1 cellular context compared by ENCODE assay signal in genomic region chr1:54861070-54861761, GRCh38.
TF ChIP-seq lines count a peak whose summit lies in the region.

No MANE protein-coding gene starts in this region.

TF ChIP-seq in HepG2, 621 proteins besides CTCF, POLR2A, EP300 and RAD21 (continued from another document and continues in another):
- TF ChIP-seq ATF6 (CRISPR knock-in tag; conservative IDR thresholded peaks at IDR 0.05): no peak
- TF ChIP-seq ZNF460 (CRISPR knock-in tag; IDR thresholded peaks at IDR 0.05; ENCODE audit: borderline replicate concordance): no peak; the same call in 1 of the 2 replicates
- TF ChIP-seq RBAK (CRISPR knock-in tag; IDR thresholded peaks at IDR 0.05): no peak
- no peak for TF ChIP-seq FUBP1 (CRISPR knock-in tag; IDR thresholded peaks at IDR 0.05; ENCODE audit: borderline replicate concordance)
- TF ChIP-seq ZNF777 (CRISPR knock-in tag; IDR thresholded peaks at IDR 0.05): peak; percentile 45; the same call in 1 of the 2 replicates
- TF ChIP-seq ATF4 (CRISPR knock-in tag; IDR thresholded peaks at IDR 0.05): peak in 1 of 2 experiments; percentile 89; a peak in 2 of 4 replicates
- peak; percentile 42; the same call in 1 of the 2 replicates for TF ChIP-seq KDM6A (CRISPR knock-in tag; IDR thresholded peaks at IDR 0.05; ENCODE audit: low read depth)
- no peak for TF ChIP-seq FOXA1 (IDR thresholded peaks at IDR 0.05)
- peak; percentile 90 for TF ChIP-seq FOXA1 (CRISPR knock-in tag; IDR thresholded peaks at IDR 0.05)
- peak; percentile 70 for TF ChIP-seq RXRA (CRISPR knock-in tag; IDR thresholded peaks at IDR 0.05)
- TF ChIP-seq ZNF772 (CRISPR knock-in tag; IDR thresholded peaks at IDR 0.05): peak; percentile 35; the same call in 1 of the 2 replicates
- TF ChIP-seq ATRX (CRISPR knock-in tag; IDR thresholded peaks at IDR 0.05; ENCODE audit: borderline replicate concordance): no peak
- TF ChIP-seq POLR2AphosphoS5 (IDR thresholded peaks at IDR 0.05; ENCODE audit: low read depth, low read length): no peak
- no peak for TF ChIP-seq EZH2 (conservative IDR thresholded peaks at IDR 0.05; ENCODE audit: low read depth, low read length)
- TF ChIP-seq SMAD9 (CRISPR knock-in tag; IDR thresholded peaks at IDR 0.05): no peak
- no peak for TF ChIP-seq ZNF282 (IDR thresholded peaks at IDR 0.05; ENCODE audit: partially characterized antibody)
- TF ChIP-seq PCBP2 (optimal IDR thresholded peaks at IDR 0.05; ENCODE audit: low read depth, low read length, poor library complexity, severe bottlenecking): no peak
- TF ChIP-seq GMEB2 (CRISPR knock-in tag; IDR thresholded peaks at IDR 0.05; ENCODE audit: low read depth): no peak
- peak; percentile 87 for TF ChIP-seq ARID5B (CRISPR knock-in tag; IDR thresholded peaks at IDR 0.05)
- peak; percentile 90 for TF ChIP-seq FOXO1 (CRISPR knock-in tag; IDR thresholded peaks at IDR 0.05)
- TF ChIP-seq ZFP36 (IDR thresholded peaks at IDR 0.05; ENCODE audit: borderline replicate concordance, low read depth, low read length, partially characterized antibody): no peak
- no peak for TF ChIP-seq JDP2 (CRISPR knock-in tag; IDR thresholded peaks at IDR 0.05; ENCODE audit: borderline replicate concordance)
- no peak for TF ChIP-seq NR1H2 (CRISPR knock-in tag; IDR thresholded peaks at IDR 0.05; ENCODE audit: borderline replicate concordance, low read depth)
- no peak for TF ChIP-seq ZNF839 (CRISPR knock-in tag; IDR thresholded peaks at IDR 0.05; ENCODE audit: borderline replicate concordance)
- TF ChIP-seq NFIC (IDR thresholded peaks at IDR 0.05; ENCODE audit: low read length): peak; percentile 57; the same call in 1 of the 2 replicates
- TF ChIP-seq KLF16 (CRISPR knock-in tag; IDR thresholded peaks at IDR 0.05): peak in 1 of 2 experiments; percentile 35; a peak in 1 of 4 replicates
- TF ChIP-seq ZNF567 (CRISPR knock-in tag; IDR thresholded peaks at IDR 0.05; ENCODE audit: borderline replicate concordance): no peak
- no peak for TF ChIP-seq NFAT5 (CRISPR knock-in tag; IDR thresholded peaks at IDR 0.05)
- TF ChIP-seq ZNF337 (CRISPR knock-in tag; IDR thresholded peaks at IDR 0.05; ENCODE audit: borderline replicate concordance, low read depth): peak; percentile 73; the same call in 1 of the 2 replicates
- no peak for TF ChIP-seq IKZF1 (IDR thresholded peaks at IDR 0.05)
- TF ChIP-seq TFE3 (CRISPR knock-in tag; IDR thresholded peaks at IDR 0.05): peak; percentile 54; the same call in 1 of the 2 replicates
- TF ChIP-seq TRIM22 (IDR thresholded peaks at IDR 0.05): no peak
- no peak for TF ChIP-seq ATF1 (CRISPR knock-in tag; IDR thresholded peaks at IDR 0.05)
- no peak for TF ChIP-seq ZNF713 (CRISPR knock-in tag; IDR thresholded peaks at IDR 0.05)
- TF ChIP-seq IRF2 (CRISPR knock-in tag; IDR thresholded peaks at IDR 0.05): peak; percentile 74
- TF ChIP-seq KDM4B (CRISPR knock-in tag; IDR thresholded peaks at IDR 0.05): peak; percentile 77; the same call in 1 of the 2 replicates
- TF ChIP-seq ARNT2 (CRISPR knock-in tag; IDR thresholded peaks at IDR 0.05; ENCODE audit: low read depth): no peak
- TF ChIP-seq TFAP4 (IDR thresholded peaks at IDR 0.05; ENCODE audit: borderline replicate concordance, low read depth): peak; percentile 61; the same call in 1 of the 2 replicates
- peak; percentile 77 for TF ChIP-seq MYC (CRISPR knock-in tag; IDR thresholded peaks at IDR 0.05; ENCODE audit: borderline replicate concordance)
- no peak for TF ChIP-seq JARID2 (CRISPR knock-in tag; IDR thresholded peaks at IDR 0.05; ENCODE audit: insufficient replicate concordance)
- TF ChIP-seq BRD4 (CRISPR knock-in tag; IDR thresholded peaks at IDR 0.05): no peak
- TF ChIP-seq CREBL2 (CRISPR knock-in tag; IDR thresholded peaks at IDR 0.05; ENCODE audit: borderline replicate concordance): no peak
- TF ChIP-seq MTA1 (CRISPR knock-in tag; IDR thresholded peaks at IDR 0.05; ENCODE audit: borderline replicate concordance): peak; percentile 38; the same call in 1 of the 2 replicates
- no peak for TF ChIP-seq NFKB2 (CRISPR knock-in tag; IDR thresholded peaks at IDR 0.05; ENCODE audit: borderline replicate concordance)
